31 cellular contexts compared by ENCODE assay signal in genomic region chr18:74665346-74665745, GRCh38.
"Had no signal": no experiment of that assay in that cellular context is flagged by ENCODE, and none has a peak within 500 bp of the region (broad histone marks: within the 10 kb centered on the region; RNA-seq: fewer than 3 reads in every experiment).

No MANE protein-coding gene starts in this region.

- H3K36me3 ChIP-seq: brain microvascular endothelial cell, gastrocnemius medialis had no signal

- DNase-seq: activated CD4-positive, alpha-beta memory T cell treated with anti-CD3 and anti-CD28 coated beads, Interleukin-2, amount 10 ng/mL, durations not matched to agents 7 days and 5 days; activated CD4-positive, alpha-beta T cell treated with anti-CD3 and anti-CD28 coated beads for 1 hour; activated CD4-positive, alpha-beta T cell treated with anti-CD3 and anti-CD28 coated beads for 4 hours; activated CD4-positive, alpha-beta T cell treated with anti-CD3 and anti-CD28 coated beads, Interleukin-2, amount 10 ng/mL, durations not matched to agents 7 days and 5 days; activated CD4-positive, alpha-beta T cell treated with anti-CD3 and anti-CD28 coated beads, Interleukin-2, amount 50 U/mL, for 4 hours; activated CD8-positive, alpha-beta memory T cell treated with anti-CD3 and anti-CD28 coated beads, Interleukin-2, amount 50 U/mL, for 48 hours; activated gamma-delta T cell; activated naive CD4-positive, alpha-beta T cell; activated naive CD4-positive, alpha-beta T cell treated with anti-CD3 and anti-CD28 coated beads, Interleukin-2, amount 10 ng/mL, durations not matched to agents 7 days and 5 days; activated naive CD8-positive, alpha-beta T cell treated with anti-CD3 and anti-CD28 coated beads, Interleukin-2, amount 10 ng/mL, durations not matched to agents 7 days and 5 days; activated T-cell treated with anti-CD3 and anti-CD28 coated beads for 4 hours; activated T-cell treated with anti-CD3 and anti-CD28 coated beads, Interleukin-2, amount 50 U/mL, for 24 hours; activated T-cell treated with anti-CD3 and anti-CD28 coated beads, Interleukin-2, amount 50 U/mL, for 72 hours; brain microvascular endothelial cell; caudate nucleus; cortex of kidney; dermis blood vessel endothelial cell; effector CD4-positive, alpha-beta T cell; effector memory CD8-positive, alpha-beta T cell; erythroblast; foreskin keratinocyte; gastrocnemius medialis; glutamatergic neuron; heart left ventricle; T-helper 2 cell had no signal

- H3K27ac ChIP-seq: brain microvascular endothelial cell, esophagus muscularis mucosa, foreskin keratinocyte, gastrocnemius medialis, heart left ventricle, VCaP had no signal

- FAIRE-seq: astrocyte, colon, TTC549 had no signal

- ATAC-seq: activated naive CD4-positive, alpha-beta T cell treated with anti-CD3 and anti-CD28 coated beads, Interleukin-2, amount 50 U/mL, for 72 hours; activated T-cell treated with anti-CD3 and anti-CD28 coated beads, Interleukin-2, amount 50 U/mL, for 72 hours; effector memory CD8-positive, alpha-beta T cell; gastrocnemius medialis; heart left ventricle had no signal

- H3K9me3 ChIP-seq: esophagus muscularis mucosa, gastrocnemius medialis, heart left ventricle had no signal

- H3K4me3 ChIP-seq: esophagus muscularis mucosa, gastrocnemius medialis, heart left ventricle had no signal

- H3K27me3 ChIP-seq: brain microvascular endothelial cell, esophagus muscularis mucosa, foreskin keratinocyte, gastrocnemius medialis, heart left ventricle had no signal

- H3K4me1 ChIP-seq: foreskin keratinocyte, gastrocnemius medialis, heart left ventricle had no signal
